Comparison of ENCODE assay signal across 18 cellular contexts in genomic region chr10:60135020-60135419, GRCh38.
DNase-seq lines count a peak whose midpoint lies in the region; ATAC-seq, FAIRE-seq and TF ChIP-seq lines count a peak whose summit lies in the region.
"Had no signal": no experiment of that assay in that cellular context is flagged by ENCODE, and none has a peak within 500 bp of the region (broad histone marks: within the 10 kb centered on the region; RNA-seq: fewer than 3 reads in every experiment).

No MANE protein-coding gene starts in this region.

- H2AFZ ChIP-seq in GM12878 (ENCODE audit: control insufficient read depth, low read depth, low read length) (no peak overlapping the region), HepG2 (ENCODE audit: low read length) (no peak overlapping the region)

- H3K9ac ChIP-seq in GM12878 (ENCODE audit: control insufficient read depth, insufficient read depth, low read length) = no peak overlapping the region
- no peak overlapping the region for H3K9ac ChIP-seq in HepG2 (ENCODE audit: insufficient read depth, low read depth, low read length)

- no peaks in the 10 kb centered on the region; the same call in 1 of the 2 replicates for H3K4me1 ChIP-seq in GM12878 (ENCODE audit: control insufficient read depth, insufficient read depth, low read length)
- no peaks in the 10 kb centered on the region for H3K4me1 ChIP-seq in HepG2 (ENCODE audit: insufficient read depth, low read length)

- H3K27ac ChIP-seq in GM12878 (ENCODE audit: control insufficient read depth, insufficient read depth) = no peak overlapping the region
- H3K27ac ChIP-seq in HepG2 (ENCODE audit: extremely low read length, insufficient read depth, low read length) = no peak overlapping the region
- H3K27ac ChIP-seq: vagina had no signal

- intact Hi-C loops in GM12878 (cut with micrococcal nuclease; ENCODE audit: unreplicated experiment) = no loop called here
- intact Hi-C loops in HepG2 (cut with micrococcal nuclease; ENCODE audit: unreplicated experiment) = no loop called here
- intact Hi-C loops in left cardiac atrium (cut with DNase I) = no loop called here

- H3K4me3 ChIP-seq in GM12865 (ENCODE audit: low read depth, low read length) (no peak overlapping the region), GM12878 (no peak overlapping the region), HepG2 (replicated peaks in 1 of 3; ENCODE audit: insufficient read depth in 1 of 3, low read depth in 2 of 3, low read length in 3 of 3) (no peak overlapping the region)
- H3K4me3 ChIP-seq: vagina had no signal

- 12% methylated on average over 3 of the region's 3 CpGs for WGBS in GM12878 (ENCODE audit: insufficient coverage, insufficient replicate concordance, low lambda C conversion rate, missing lambda C conversion rate)
- 17% methylated on average over 2 of the region's 3 CpGs for WGBS in HepG2 (ENCODE audit: low lambda C conversion rate)

- no peaks in the 10 kb centered on the region for H3K27me3 Mint-ChIP-seq in activated CD4-positive, alpha-beta T cell treated with anti-CD3 and anti-CD28 coated beads, Interleukin-2, amount 10 ng/mL, durations not matched to agents 7 days and 5 days
- H3K27me3 Mint-ChIP-seq: CD4-positive, alpha-beta T cell had no signal

- no peak for TF ChIP-seq EP300 in GM12878 (IDR thresholded peaks at IDR 0.05; ENCODE audit: borderline replicate concordance in 1 of 2, control insufficient read depth in 1 of 2, low read depth in 2 of 2, low read length in 2 of 2)
- TF ChIP-seq EP300 in HepG2 (IDR thresholded peaks at IDR 0.05; ENCODE audit: low read depth in 2 of 2, low read length in 2 of 2) = no peak
- TF ChIP-seq EP300 in HepG2 (CRISPR knock-in tag; IDR thresholded peaks at IDR 0.05; ENCODE audit: borderline replicate concordance) = no peak

- POLR2A ChIA-PET in GM12878 (lab: Charles Lee) = no interaction called here
- POLR2A ChIA-PET in activated CD4-positive, alpha-beta T cell treated with anti-CD3 and anti-CD28 coated beads, Interleukin-2, amount 10 ng/mL, durations not matched to agents 7 days and 5 days (lab: Charles Lee) = no interaction called here
- POLR2A ChIA-PET in HepG2 (lab: Yijun Ruan, JAX) = no interaction called here

- RAD21 ChIA-PET in GM12878 (lab: Charles Lee; ENCODE audit: unreplicated experiment) = no interaction called here

- H3K36me3 ChIP-seq in GM12878 (ENCODE audit: control insufficient read depth in 2 of 2, insufficient read depth in 2 of 2, low read length in 1 of 2) = no peaks in the 10 kb centered on the region
- no peaks in the 10 kb centered on the region for H3K36me3 ChIP-seq in HepG2 (replicated peaks in 1 of 2; ENCODE audit: control insufficient read depth in 1 of 2, insufficient read depth in 2 of 2, low read length in 2 of 2)

- H3K79me2 ChIP-seq in GM12878 (ENCODE audit: control insufficient read depth, insufficient read depth, low read length) = no peaks in the 10 kb centered on the region
- H3K79me2 ChIP-seq in HepG2 (ENCODE audit: insufficient read depth, low read length) = no peaks in the 10 kb centered on the region

- H3K27me3 ChIP-seq in GM12878 (replicated peaks in 1 of 2; ENCODE audit: control insufficient read depth in 2 of 2, insufficient read depth in 2 of 2, low read length in 1 of 2) (no peaks in the 10 kb centered on the region; a peak in 1 of 4 replicates), HepG2 (ENCODE audit: control insufficient read depth in 1 of 2, insufficient read depth in 2 of 2, low read length in 2 of 2) (no peaks in the 10 kb centered on the region)
- H3K27me3 ChIP-seq: vagina had no signal

- ATAC-seq in GM21367 (IDR thresholded peaks at IDR 0.05; ENCODE audit: unreplicated experiment) (peak; percentile 61), HG03354 (IDR thresholded peaks at IDR 0.05; ENCODE audit: poor library complexity, severe bottlenecking, unreplicated experiment) (peak; percentile 40), GM12878 (peak; percentile 50), HepG2 (no peak), left cardiac atrium (no peak)
- ATAC-seq: activated T-cell treated with anti-CD3 and anti-CD28 coated beads, Interleukin-2, amount 50 U/mL, for 72 hours; stimulated activated effector memory CD8-positive, alpha-beta T cell treated with anti-CD3 and anti-CD28 coated beads, Interleukin-12 subunit alpha, Interleukin-12 subunit beta, amount 100 ng/mL, for 72 hours had no signal

- H3K36me3 Mint-ChIP-seq in activated CD4-positive, alpha-beta T cell treated with anti-CD3 and anti-CD28 coated beads, Interleukin-2, amount 10 ng/mL, durations not matched to agents 7 days and 5 days (ENCODE audit: low read depth) = peaks cover 19% of the 10 kb centered on the region
- H3K36me3 Mint-ChIP-seq: stimulated activated effector memory CD8-positive, alpha-beta T cell treated with anti-CD3 and anti-CD28 coated beads, Interleukin-12 subunit alpha, Interleukin-12 subunit beta, amount 100 ng/mL, for 72 hours had no signal

- TF ChIP-seq RAD21 in GM12878 (IDR thresholded peaks at IDR 0.05; ENCODE audit: insufficient read depth, low read depth, low read length) (no peak), HepG2 (CRISPR knock-in tag; IDR thresholded peaks at IDR 0.05) (no peak)

- H4K20me1 ChIP-seq in GM12878 (ENCODE audit: control insufficient read depth, insufficient read depth) = no peaks in the 10 kb centered on the region
- H4K20me1 ChIP-seq in HepG2 (ENCODE audit: insufficient read depth, low read length) = no peaks in the 10 kb centered on the region

- H3K4me2 ChIP-seq in GM12878 (ENCODE audit: control insufficient read depth, insufficient read depth) (no peak overlapping the region), HepG2 (ENCODE audit: low read depth, low read length) (no peak overlapping the region)

- H3K9me3 Mint-ChIP-seq in activated CD4-positive, alpha-beta T cell treated with anti-CD3 and anti-CD28 coated beads, Interleukin-2, amount 10 ng/mL, durations not matched to agents 7 days and 5 days = no peaks in the 10 kb centered on the region
- H3K9me3 Mint-ChIP-seq: activated T-cell treated with anti-CD3 and anti-CD28 coated beads, Interleukin-2, amount 50 U/mL, for 72 hours; CD4-positive, alpha-beta T cell; stimulated activated effector memory CD8-positive, alpha-beta T cell treated with anti-CD3 and anti-CD28 coated beads, Interleukin-12 subunit alpha, Interleukin-12 subunit beta, amount 100 ng/mL, for 72 hours; T-helper 2 cell treated with Interferon-gamma antibody and Interleukin-4, amounts not matched to agents 5 μg/mL and 100 μg/mL, for 36 hours had no signal

- no peak for TF ChIP-seq POLR2A in GM12878 (IDR thresholded peaks at IDR 0.05; ENCODE audit: low read depth, low read length)
- TF ChIP-seq POLR2A in HepG2 (IDR thresholded peaks at IDR 0.05; ENCODE audit: insufficient read depth in 1 of 2, low read depth in 2 of 2, low read length in 2 of 2) = no peak

- peaks cover 10% of the 10 kb centered on the region for H3K4me1 Mint-ChIP-seq in activated CD4-positive, alpha-beta T cell treated with anti-CD3 and anti-CD28 coated beads, Interleukin-2, amount 10 ng/mL, durations not matched to agents 7 days and 5 days

- no peak overlapping the region for H3K4me3 Mint-ChIP-seq in activated CD4-positive, alpha-beta T cell treated with anti-CD3 and anti-CD28 coated beads, Interleukin-2, amount 10 ng/mL, durations not matched to agents 7 days and 5 days
- H3K4me3 Mint-ChIP-seq: activated T-cell treated with anti-CD3 and anti-CD28 coated beads, Interleukin-2, amount 50 U/mL, for 72 hours; CD4-positive, alpha-beta T cell; stimulated activated effector memory CD8-positive, alpha-beta T cell treated with anti-CD3 and anti-CD28 coated beads, Interleukin-12 subunit alpha, Interleukin-12 subunit beta, amount 100 ng/mL, for 72 hours; T-helper 2 cell treated with Interferon-gamma antibody and Interleukin-4, amounts not matched to agents 5 μg/mL and 100 μg/mL, for 36 hours had no signal

- no TSS peak for BruUV-seq in GM12878 (replicated peaks; lab: Mats Ljungman, UMichigan)
- BruUV-seq in HepG2 (replicated peaks; lab: Mats Ljungman, UMichigan) = no TSS peak

- no peak for TF ChIP-seq CTCF in GM12865 (IDR thresholded peaks at IDR 0.05; ENCODE audit: insufficient read depth, low read depth, low read length, missing control alignments)
- TF ChIP-seq CTCF in GM12878 (IDR thresholded peaks at IDR 0.05 in 2 of 3, conservative IDR thresholded peaks at IDR 0.05 in 1 of 3; ENCODE audit: control insufficient read depth in 2 of 3, extremely low read depth in 1 of 3, insufficient read depth in 1 of 3, low read depth in 3 of 3, low read length in 3 of 3) = no peak
- TF ChIP-seq CTCF in HepG2 (CRISPR knock-in tag; IDR thresholded peaks at IDR 0.05) = no peak

- SMC1A ChIA-PET in GM12878 (lab: Charles Lee; ENCODE audit: uncharacterized antibody, unreplicated experiment) = no interaction called here

- CTCF ChIA-PET in GM12878 (lab: Yijun Ruan, JAX) = interaction anchor here (0.8 to 1.0 kb wide), 2 partner anchors 8 to 20 kb away, joined by 3 read pairs; no protein-coding TSS in a partner anchor
- CTCF ChIA-PET in activated CD4-positive, alpha-beta T cell treated with anti-CD3 and anti-CD28 coated beads, Interleukin-2, amount 10 ng/mL, durations not matched to agents 7 days and 5 days (lab: Charles Lee) = interaction anchor here (0.6 kb wide), 1 partner anchor 42 kb away, joined by 3 read pairs; no protein-coding TSS in a partner anchor
- CTCF ChIA-PET in HepG2 (lab: Yijun Ruan, JAX; ENCODE audit: low intra/inter-chr PET ratio, low total read pairs) = no interaction called here

- in situ Hi-C loops in GM12878 (cut with MboI) = no loop called here
- in situ Hi-C loops in HepG2 (cut with HindIII; ENCODE audit: extremely low pct_ligation_motif_present, low pct_unique_long_range_greater_than_20kb) = no loop called here

- peak; percentile 15 for DNase-seq in GM12865 (ENCODE audit: low read depth)
- no peak for DNase-seq in GM12878 (ENCODE audit: low read depth, low spot score)
- DNase-seq in SKM-1 (lab: John Stamatoyannopoulos, UW; ENCODE audit: unreplicated experiment) = no peak
- no peak for DNase-seq in activated CD4-positive, alpha-beta T cell treated with anti-CD3 and anti-CD28 coated beads, Interleukin-2, amount 10 ng/mL, durations not matched to agents 7 days and 5 days
- no peak for DNase-seq in HepG2 (ENCODE audit: low spot score)
- no peak for DNase-seq in left cardiac atrium
- DNase-seq: activated T-cell treated with anti-CD3 and anti-CD28 coated beads, Interleukin-2, amount 50 U/mL, for 72 hours; CD4-positive, alpha-beta T cell; NCI-H187 treated with DMSO at 0.1 percent for 48 hours; NCI-H526 treated with DMSO at 0.1 percent for 48 hours; nucleus accumbens had no signal

- H3K27ac Mint-ChIP-seq in activated CD4-positive, alpha-beta T cell treated with anti-CD3 and anti-CD28 coated beads, Interleukin-2, amount 10 ng/mL, durations not matched to agents 7 days and 5 days = no peak overlapping the region
- H3K27ac Mint-ChIP-seq: CD4-positive, alpha-beta T cell; stimulated activated effector memory CD8-positive, alpha-beta T cell treated with anti-CD3 and anti-CD28 coated beads, Interleukin-12 subunit alpha, Interleukin-12 subunit beta, amount 100 ng/mL, for 72 hours; T-helper 2 cell treated with Interferon-gamma antibody and Interleukin-4, amounts not matched to agents 5 μg/mL and 100 μg/mL, for 36 hours had no signal

- FAIRE-seq in GM12878 (lab: Jason Lieb, UNC) = no peak
- FAIRE-seq in HepG2 (lab: Jason Lieb, UNC) = no peak
- FAIRE-seq: A204.1, endothelial cell of umbilical vein had no signal

- H3K9me3 ChIP-seq in GM12878 (replicated peaks; ENCODE audit: control insufficient read depth, insufficient read depth, low read length) = no peaks in the 10 kb centered on the region
- H3K9me3 ChIP-seq in HepG2 (ENCODE audit: low read length) = no peaks in the 10 kb centered on the region
- H3K9me3 ChIP-seq: vagina had no signal

Comparison
In these comparisons a context has a peak if more than half of its experiments do, and no peak if none do; other contexts are left out.
1. ATAC-seq: peak in GM21367 (single experiment), HG03354 (single experiment) and GM12878 (single experiment); none in HepG2 (single experiment) and left cardiac atrium (0 of 2).